ENCODE assay signal across 26 cellular contexts in the genomic region with DNA sequence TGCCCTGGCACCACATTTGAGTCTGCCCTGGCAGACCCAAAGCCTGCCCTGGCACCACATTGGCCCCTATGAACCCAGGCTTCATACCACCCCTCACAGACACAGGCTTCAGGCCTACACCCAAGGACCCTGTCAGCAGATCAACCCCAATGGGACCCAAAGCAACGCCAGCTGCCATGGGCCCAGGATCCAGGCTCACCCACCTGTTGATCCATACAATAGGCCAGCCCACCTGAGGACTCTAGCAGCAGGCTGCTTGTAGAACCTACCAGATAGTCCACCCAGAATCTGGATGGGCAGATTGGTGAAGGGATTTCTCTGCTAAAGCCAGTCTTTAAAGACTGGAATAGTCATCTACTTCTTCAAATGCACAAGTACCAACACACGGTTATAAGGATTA.
DNase-seq lines count a peak whose midpoint lies in the region; TF ChIP-seq lines count a peak whose summit lies in the region.
"Had no signal": no experiment of that assay in that cellular context is flagged by ENCODE, and none has a peak within 500 bp of the region (broad histone marks: within the 10 kb centered on the region; RNA-seq: fewer than 3 reads in every experiment).

No MANE protein-coding gene starts in this region.

- CTCF ChIA-PET in HEK293 (lab: Yijun Ruan, JAX), result no interaction called here

- POLR2A ChIA-PET in HEK293 (lab: Yijun Ruan, JAX), result no interaction called here

- no peaks in the 10 kb centered on the region for H3K36me3 ChIP-seq in HEK293 (ENCODE audit: control insufficient read depth in 2 of 2, insufficient read depth in 1 of 2, low read length in 2 of 2)
- H3K36me3 ChIP-seq: BE2C; BLaER1; BLaER1 treated with 17β-estradiol and CSF1 and Interleukin-3, amounts not matched to agents 10 nM and 100 nM had no signal

- no peak for DNase-seq in stimulated activated CD4-positive, alpha-beta T cell treated with anti-CD3 and anti-CD28 coated beads, Interleukin-1b, Interleukin-23, amount 100 ng/mL, for 48 hours
- DNase-seq: 8988T; ACHN; AML-193; BE2C; C1 segment of cervical spinal cord; Caco-2; Calu3; CD4-positive, alpha-beta T cell; CD4-positive, CD25-positive, alpha-beta regulatory T cell; CD8-positive, alpha-beta memory T cell; CD8-positive, alpha-beta T cell; COR-L47; DMS 273 treated with DMSO at 0.1 percent for 48 hours; DMS153; DMS53; DMS79; DMS79 treated with DMSO at 0.1 percent for 48 hours; DND-41; EL had no signal

- H3K4me1 ChIP-seq in HEK293 (ENCODE audit: control insufficient read depth, insufficient read depth, low read length), result no peaks in the 10 kb centered on the region
- H3K4me1 ChIP-seq: A549; BE2C; BLaER1; BLaER1 treated with 17β-estradiol and CSF1 and Interleukin-3, amounts not matched to agents 10 nM and 100 nM; Caco-2 had no signal

- no peak for TF ChIP-seq CTCF in HEK293 (tag by site-specific recombination; IDR thresholded peaks at IDR 0.05)

- H3K9me3 ChIP-seq in HEK293 (ENCODE audit: control insufficient read depth, insufficient read depth, low read depth, low read length), result peaks cover 2% of the 10 kb centered on the region
- H3K9me3 ChIP-seq: A549, BE2C, Caco-2 had no signal

- H3K4me3 ChIP-seq in HEK293 (ENCODE audit: low read depth, low read length), result no peak overlapping the region
- H3K4me3 ChIP-seq: A549; BLaER1; BLaER1 treated with 17β-estradiol and CSF1 and Interleukin-3, amounts not matched to agents 10 nM and 100 nM had no signal

- no peak overlapping the region for H3K27ac ChIP-seq in HEK293 (ENCODE audit: extremely low read depth, low read depth, low read length)
- H3K27ac ChIP-seq: 22Rv1; A549; BLaER1; BLaER1 treated with 17β-estradiol and CSF1 and Interleukin-3, amounts not matched to agents 10 nM and 100 nM; C4-2B had no signal

TF ChIP-seq in HEK293, 187 proteins besides CTCF, POLR2A, EP300 and RAD21:
- peak; percentile 77 for TF ChIP-seq SCRT2 (tag by site-specific recombination; IDR thresholded peaks at IDR 0.05)
- TF ChIP-seq SCRT1 (tag by site-specific recombination; IDR thresholded peaks at IDR 0.05; ENCODE audit: borderline replicate concordance), result peak; percentile 71; the same call in 1 of the 2 replicates
- TF ChIP-seq, protein P1, sequence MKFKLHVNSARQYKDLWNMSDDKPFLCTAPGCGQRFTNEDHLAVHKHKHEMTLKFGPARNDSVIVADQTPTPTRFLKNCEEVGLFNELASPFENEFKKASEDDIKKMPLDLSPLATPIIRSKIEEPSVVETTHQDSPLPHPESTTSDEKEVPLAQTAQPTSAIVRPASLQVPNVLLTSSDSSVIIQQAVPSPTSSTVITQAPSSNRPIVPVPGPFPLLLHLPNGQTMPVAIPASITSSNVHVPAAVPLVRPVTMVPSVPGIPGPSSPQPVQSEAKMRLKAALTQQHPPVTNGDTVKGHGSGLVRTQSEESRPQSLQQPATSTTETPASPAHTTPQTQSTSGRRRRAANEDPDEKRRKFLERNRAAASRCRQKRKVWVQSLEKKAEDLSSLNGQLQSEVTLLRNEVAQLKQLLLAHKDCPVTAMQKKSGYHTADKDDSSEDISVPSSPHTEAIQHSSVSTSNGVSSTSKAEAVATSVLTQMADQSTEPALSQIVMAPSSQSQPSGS (tag by site-specific recombination; IDR thresholded peaks at IDR 0.05; ENCODE audit: low read depth), result no peak
TF ChIP-seq in HEK293: peak in this region for 2.
